Comparison of ENCODE assay signal across 10 cellular contexts in the genomic region with DNA sequence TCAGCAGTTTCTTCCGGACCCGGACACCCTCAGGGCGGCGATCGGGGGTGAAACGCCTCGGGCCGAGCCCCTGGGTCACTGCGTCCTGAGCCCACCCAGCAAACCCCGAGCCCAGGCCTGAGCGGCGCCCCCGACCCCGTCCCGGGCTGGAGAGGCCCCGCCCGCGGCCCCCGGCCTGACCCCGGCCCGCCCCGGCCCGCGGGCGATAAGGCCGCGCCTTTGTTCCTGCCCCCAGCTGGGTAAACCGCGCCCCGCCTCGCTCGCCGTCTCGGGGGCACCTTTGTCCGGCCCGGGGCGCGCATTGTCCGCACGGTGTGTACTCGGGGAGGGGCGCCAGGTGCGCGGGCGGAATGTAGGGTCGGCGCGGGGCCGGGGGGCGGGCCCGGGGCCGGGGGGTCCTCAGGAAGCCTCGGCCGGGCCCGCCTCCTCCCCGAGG. TPM values are rescaled to one million over a fixed set of nuclear protein-coding genes. Genes with fewer than 3 reads are reported as not detected.
DNase-seq lines count a peak whose midpoint lies in the region; ATAC-seq, FAIRE-seq and TF ChIP-seq lines count a peak whose summit lies in the region.
"Had no signal": no experiment of that assay in that cellular context is flagged by ENCODE, and none has a peak within 500 bp of the region (broad histone marks: within the 10 kb centered on the region; RNA-seq: fewer than 3 reads in every experiment).

No MANE protein-coding gene starts in this region.

- H3K9ac ChIP-seq in BLaER1 treated with 17β-estradiol and CSF1 and Interleukin-3, amounts not matched to agents 10 nM and 100 nM = peak overlapping the region in 4 of 11 experiments; percentile 15 to 67 (median 43); a peak in 5 of 22 replicates
- H3K9ac ChIP-seq in H9 (ENCODE audit: extremely low read depth, insufficient read length, low read length) = no peak overlapping the region
- peak overlapping the region; percentile 15 to 74 for H3K9ac ChIP-seq in mucosa of rectum (ENCODE audit: low read depth in 1 of 2, low read length in 2 of 2)

- H2BK5ac ChIP-seq in H9 (ENCODE audit: insufficient read length, low read length) = no peak overlapping the region

- TF ChIP-seq CTCF in H9 (conservative IDR thresholded peaks at IDR 0.05) (no peak), bronchial epithelial cell (IDR thresholded peaks at IDR 0.05; ENCODE audit: insufficient read depth, low read length, severe bottlenecking) (no peak)

- H3K23ac ChIP-seq in H9 (ENCODE audit: insufficient read length, low read depth, low read length) = no peak overlapping the region

- peak overlapping the region; percentile 42 to 91 (median 77); a peak in 19 of 22 replicates for H3K4me2 ChIP-seq in BLaER1 treated with 17β-estradiol and CSF1 and Interleukin-3, amounts not matched to agents 10 nM and 100 nM
- peak overlapping the region; percentile 27 for H3K4me2 ChIP-seq in H9 (ENCODE audit: insufficient read depth, insufficient read length, low read length)

- ATAC-seq in GM19452 (IDR thresholded peaks at IDR 0.05; ENCODE audit: unreplicated experiment) = no peak
- ATAC-seq in HG02852 (IDR thresholded peaks at IDR 0.05; ENCODE audit: unreplicated experiment) = no peak

- H2BK15ac ChIP-seq in H9 (ENCODE audit: low read depth, low read length) = no peak overlapping the region

- no peaks in the 10 kb centered on the region for H3K23me2 ChIP-seq in H9 (ENCODE audit: insufficient read length, low read depth, low read length, poor library complexity, severe bottlenecking)

- H3T11ph ChIP-seq in H9 (ENCODE audit: low read length) = no peak overlapping the region

- peaks cover 0 to 8% of the 10 kb centered on the region in 2 experiments; a peak in 2 of 5 replicates for H3K9me3 Mint-ChIP-seq in H9

- no CpG with 5 or more reads among the region's 56 CpGs for WGBS in H9 (ENCODE audit: extremely low coverage, insufficient read length, low lambda C conversion rate)

- H3K14ac ChIP-seq in H9 (ENCODE audit: insufficient read depth, low read length) = no peak overlapping the region

- H3K36me3 ChIP-seq in BLaER1 treated with 17β-estradiol and CSF1 and Interleukin-3, amounts not matched to agents 10 nM and 100 nM = no peaks in the 10 kb centered on the region
- H3K36me3 ChIP-seq in bronchial epithelial cell (ENCODE audit: control insufficient read depth, insufficient read depth, low read length) = no peaks in the 10 kb centered on the region
- H3K36me3 ChIP-seq in mucosa of rectum (ENCODE audit: control insufficient read depth in 2 of 2, insufficient read depth in 2 of 2, low read length in 2 of 2) = no peaks in the 10 kb centered on the region

- H2BK120ac ChIP-seq in H9 (ENCODE audit: low read depth, low read length, poor library complexity, severe bottlenecking) = no peak overlapping the region

- no peaks in the 10 kb centered on the region; a peak in 1 of 7 replicates for H3K36me3 Mint-ChIP-seq in H9 (ENCODE audit: insufficient read depth in 1 of 3, low read depth in 3 of 3)

- H3K27ac Mint-ChIP-seq in H9 = no peak overlapping the region
- H3K27ac Mint-ChIP-seq: nephron had no signal

- H3K4me3 ChIP-seq in BLaER1 treated with 17β-estradiol and CSF1 and Interleukin-3, amounts not matched to agents 10 nM and 100 nM = peak overlapping the region in 8 of 10 experiments; percentile 29 to 64 (median 49); a peak in 12 of 20 replicates
- H3K4me3 ChIP-seq in bronchial epithelial cell (ENCODE audit: low read depth, low read length) (peak overlapping the region; percentile 16), mucosa of rectum (ENCODE audit: low read length in 2 of 2) (peak overlapping the region; percentile 59 to 66)

- H4K91ac ChIP-seq in H9 (ENCODE audit: insufficient read length, low read depth, low read length) = no peak overlapping the region

- no peak overlapping the region for H2BK12ac ChIP-seq in H9 (ENCODE audit: insufficient read length, low read depth, low read length)

- no peak overlapping the region for H2BK20ac ChIP-seq in H9 (ENCODE audit: low read depth, low read length, poor library complexity, severe bottlenecking)

- H3K4me3 Mint-ChIP-seq in H9 = peak overlapping the region in 1 of 2 experiments; percentile 61; a peak in 1 of 5 replicates

- no peak for FAIRE-seq in bronchial epithelial cell (lab: Jason Lieb, UNC)

- H3K27me3 ChIP-seq in BLaER1 treated with 17β-estradiol and CSF1 and Interleukin-3, amounts not matched to agents 10 nM and 100 nM = peaks cover 84 to 100% (median 98%) of the 10 kb centered on the region in 11 experiments
- peaks cover 74% of the 10 kb centered on the region for H3K27me3 ChIP-seq in H9 (ENCODE audit: insufficient read depth, low read length)
- H3K27me3 ChIP-seq in bronchial epithelial cell (ENCODE audit: control insufficient read depth, insufficient read depth, low read length) = peaks cover 42% of the 10 kb centered on the region
- peaks cover 5 to 11% of the 10 kb centered on the region in 2 donors for H3K27me3 ChIP-seq in mucosa of rectum (ENCODE audit: control insufficient read depth in 2 of 2, insufficient read depth in 2 of 2, low read length in 2 of 2)

- peaks cover 12 to 24% of the 10 kb centered on the region in 2 experiments for H3K4me1 Mint-ChIP-seq in H9

- H2AK5ac ChIP-seq in H9 (ENCODE audit: insufficient read length, low read length) = no peak overlapping the region

- no peak overlapping the region for H3K18ac ChIP-seq in H9 (ENCODE audit: insufficient read length, low read depth, low read length)

- H2AFZ ChIP-seq in H9 (ENCODE audit: low read length) = no peak overlapping the region

- peaks cover 0 to 4% (median 3%) of the 10 kb centered on the region in 10 experiments; a peak in 4 of 20 replicates for H3K4me1 ChIP-seq in BLaER1 treated with 17β-estradiol and CSF1 and Interleukin-3, amounts not matched to agents 10 nM and 100 nM
- H3K4me1 ChIP-seq in H9 (ENCODE audit: insufficient read depth, low read length) (0 out of 2 replicates have a peak, but pooled peaks cover 4% of the 10 kb centered on the region), mucosa of rectum (ENCODE audit: control insufficient read depth in 2 of 2, insufficient read depth in 2 of 2, low read length in 2 of 2) (peaks cover 16 to 25% of the 10 kb centered on the region in 2 donors)

- no peak overlapping the region for H3K27ac ChIP-seq in BLaER1 treated with 17β-estradiol and CSF1 and Interleukin-3, amounts not matched to agents 10 nM and 100 nM
- H3K27ac ChIP-seq in H9 (ENCODE audit: insufficient read length, low read depth, low read length) = no peak overlapping the region
- peak overlapping the region; percentile 82 to 86 for H3K27ac ChIP-seq in mucosa of rectum (ENCODE audit: low read depth in 2 of 2, low read length in 2 of 2)

- no peaks in the 10 kb centered on the region for H3K79me2 ChIP-seq in H9 (ENCODE audit: insufficient read depth, low read length)

- no peak for DNase-seq in H9
- DNase-seq in bronchial epithelial cell (ENCODE audit: low read depth) = no peak
- DNase-seq in NCI-H1694 (lab: John Stamatoyannopoulos, UW) = no peak
- DNase-seq in activated CD4-positive, alpha-beta T cell treated with anti-CD3 and anti-CD28 coated beads for 1 hour = no peak
- DNase-seq: activated naive CD4-positive, alpha-beta T cell treated with Interleukin-2 at 50 U/mL for 16 hours had no signal

- H3K79me1 ChIP-seq in H9 (ENCODE audit: insufficient read depth, low read depth, low read length, poor library complexity, severe bottlenecking) = no peaks in the 10 kb centered on the region

- peaks cover 8 to 36% (median 27%) of the 10 kb centered on the region in 11 experiments; a peak in 20 of 22 replicates for H3K9me3 ChIP-seq in BLaER1 treated with 17β-estradiol and CSF1 and Interleukin-3, amounts not matched to agents 10 nM and 100 nM (replicated peaks in 1 of 11)
- H3K9me3 ChIP-seq in H9 (ENCODE audit: control insufficient read depth, low read depth, low read length) = no peaks in the 10 kb centered on the region
- H3K9me3 ChIP-seq in mucosa of rectum (ENCODE audit: control insufficient read depth in 2 of 2, low read length in 2 of 2) = no peaks in the 10 kb centered on the region

- H3K56ac ChIP-seq in H9 (ENCODE audit: insufficient read length, low read depth, low read length) = no peak overlapping the region

- no peak overlapping the region for H4K8ac ChIP-seq in H9 (replicated peaks; ENCODE audit: insufficient read length, low read depth, low read length)

- no peak overlapping the region for H3K4ac ChIP-seq in H9 (ENCODE audit: low read depth, low read length)

- peaks cover 97% of the 10 kb centered on the region for H3K27me3 Mint-ChIP-seq in H9 (ENCODE audit: low read depth)

- H4K5ac ChIP-seq in H9 (ENCODE audit: insufficient read length, low read depth, low read length) = no peak overlapping the region

- H4K20me1 ChIP-seq in BLaER1 treated with 17β-estradiol and CSF1 and Interleukin-3, amounts not matched to agents 10 nM and 100 nM = peaks cover 0 to 56% (median 29%) of the 10 kb centered on the region in 11 experiments; a peak in 16 of 22 replicates
- no peaks in the 10 kb centered on the region for H4K20me1 ChIP-seq in H9 (ENCODE audit: control insufficient read depth, insufficient read depth, insufficient read length)

RNA-seq across cellular contexts. Expression of gene MNX1, which starts 10.8 kb away (rescaled TPM):
- total RNA-seq in H9 (2021) = 0.20 TPM in 1 of 2 replicates, not detected in the other
- total RNA-seq in bronchial epithelial cell = 0.13 TPM in 1 of 2 replicates, not detected in the other

RNA-seq across cellular contexts. Expression of gene NOM1, which starts 50.1 kb away (rescaled TPM):
- total RNA-seq in H9 (2021) (30.4 and 31.7 TPM in 2 replicates), bronchial epithelial cell (13.7 and 17.6 TPM in 2 replicates)

Comparison
In these comparisons a context has a peak if more than half of its experiments do, and no peak if none do; other contexts are left out.
1. H3K27ac ChIP-seq: peak in mucosa of rectum (2 of 2); none in BLaER1 treated with 17β-estradiol and CSF1 and Interleukin-3, amounts not matched to agents 10 nM and 100 nM (0 of 11) and H9 (single experiment).
2. Peak in every context shown above with its lines, with median percentiles within 50 percentile points of each other: H3K4me3 ChIP-seq.